Comparison of ENCODE assay signal across 11 cellular contexts in the genomic region with DNA sequence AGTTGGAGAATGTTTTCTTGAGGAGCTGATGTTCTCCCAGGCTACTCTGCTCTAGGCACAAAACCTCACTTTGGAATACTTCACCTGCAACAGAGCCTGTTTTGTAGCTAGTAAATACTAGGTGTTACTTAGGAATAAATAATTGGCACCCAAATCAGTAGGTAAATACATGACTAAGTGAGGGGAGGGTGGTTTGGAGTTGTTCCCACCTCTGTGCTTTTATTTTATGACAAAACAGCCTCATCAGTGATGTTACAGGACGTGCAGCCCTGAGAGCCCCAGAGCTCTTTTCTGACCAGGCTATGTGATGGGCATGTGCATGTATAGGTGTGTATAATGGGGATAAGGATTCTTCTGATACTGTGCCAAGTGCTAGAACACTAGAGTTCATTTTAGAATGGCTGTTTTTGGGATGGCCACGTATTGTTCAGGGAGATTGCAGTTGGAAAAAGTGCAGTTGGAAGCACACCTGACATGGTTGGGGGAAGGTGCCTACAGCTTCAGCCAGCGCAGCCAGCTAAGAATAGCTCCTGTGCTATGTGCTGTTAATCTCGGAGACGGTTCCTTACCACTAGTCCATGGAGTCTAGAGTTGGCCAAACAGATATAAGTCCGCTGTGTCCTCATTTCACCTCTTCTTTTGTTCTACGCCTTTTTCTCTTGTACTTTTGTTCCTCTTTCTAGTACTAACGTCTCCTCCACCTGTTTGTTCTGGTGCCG.
A peak's percentile ranks its signal among the peaks of the same experiment; 100 is the strongest.
DNase-seq lines count a peak whose midpoint lies in the region; ATAC-seq and TF ChIP-seq lines count a peak whose summit lies in the region.
"Had no signal": no experiment of that assay in that cellular context is flagged by ENCODE, and none has a peak within 500 bp of the region (broad histone marks: within the 10 kb centered on the region; RNA-seq: fewer than 3 reads in every experiment).

No MANE protein-coding gene starts in this region.

- H4K8ac ChIP-seq in mesenchymal stem cell (ENCODE audit: low read length): peak overlapping the region; percentile 20

- H3K18ac ChIP-seq in mesenchymal stem cell (ENCODE audit: low read depth in 1 of 2, low read length in 2 of 2): no peak overlapping the region

- peak overlapping the region; percentile 79 to 92 for H3K27ac ChIP-seq in coronary artery
- H3K27ac ChIP-seq in mesenchymal stem cell (ENCODE audit: low read length, poor library complexity, severe bottlenecking): peak overlapping the region; percentile 9
- peak overlapping the region; percentile 3 for H3K27ac ChIP-seq in upper lobe of right lung

- H3K79me1 ChIP-seq in mesenchymal stem cell (replicated peaks; ENCODE audit: low read length, poor library complexity, severe bottlenecking): peaks cover 6% of the 10 kb centered on the region

- H2BK120ac ChIP-seq in mesenchymal stem cell (ENCODE audit: low read depth, low read length): no peak overlapping the region

- CTCF ChIA-PET in activated CD4-positive, alpha-beta memory T cell treated with anti-CD3 and anti-CD28 coated beads, Interleukin-2, amount 10 ng/mL, durations not matched to agents 7 days and 5 days (lab: Charles Lee): no interaction called here

- H2BK12ac ChIP-seq in mesenchymal stem cell (ENCODE audit: low read length in 2 of 2): peak overlapping the region in 1 of 2 experiments; percentile 43

- H3K4me3 Mint-ChIP-seq in activated CD4-positive, alpha-beta memory T cell treated with anti-CD3 and anti-CD28 coated beads, Interleukin-2, amount 10 ng/mL, durations not matched to agents 7 days and 5 days: no peak overlapping the region
- H3K4me3 Mint-ChIP-seq: central memory CD8-positive, alpha-beta T cell had no signal

- peak; percentile 27 for ATAC-seq in upper lobe of right lung

- H3K9me3 ChIP-seq in mesenchymal stem cell (ENCODE audit: control insufficient read depth, low read length) (no peaks in the 10 kb centered on the region), upper lobe of right lung (no peaks in the 10 kb centered on the region)

- no peak overlapping the region for H3K23ac ChIP-seq in mesenchymal stem cell (ENCODE audit: low read length in 2 of 2)

- no peaks in the 10 kb centered on the region for H3K27me3 ChIP-seq in mesenchymal stem cell (ENCODE audit: control insufficient read depth in 1 of 2, insufficient read depth in 1 of 2, low read length in 2 of 2)
- H3K27me3 ChIP-seq in upper lobe of right lung: no peaks in the 10 kb centered on the region

- POLR2A ChIA-PET in activated CD4-positive, alpha-beta memory T cell treated with anti-CD3 and anti-CD28 coated beads, Interleukin-2, amount 10 ng/mL, durations not matched to agents 7 days and 5 days (lab: Charles Lee): no interaction called here

- H3K4me1 Mint-ChIP-seq in activated CD4-positive, alpha-beta memory T cell treated with anti-CD3 and anti-CD28 coated beads, Interleukin-2, amount 10 ng/mL, durations not matched to agents 7 days and 5 days: peaks cover 7% of the 10 kb centered on the region
- H3K4me1 Mint-ChIP-seq: central memory CD8-positive, alpha-beta T cell had no signal

- H3K9ac ChIP-seq in mesenchymal stem cell (ENCODE audit: low read length): no peak overlapping the region

- intact Hi-C loops in upper lobe of right lung (cut with DNase I): no loop called here

- H2AK5ac ChIP-seq in mesenchymal stem cell (ENCODE audit: low read length, severe bottlenecking): peak overlapping the region; percentile 51

- H3K36me3 ChIP-seq in mesenchymal stem cell (ENCODE audit: control insufficient read depth in 1 of 2, insufficient read depth in 2 of 2, low read depth in 1 of 2, low read length in 2 of 2) (peaks cover 11 to 33% of the 10 kb centered on the region in 2 experiments), upper lobe of right lung (no peaks in the 10 kb centered on the region)

- H3K14ac ChIP-seq in mesenchymal stem cell (ENCODE audit: low read length in 2 of 2): no peak overlapping the region

- no peaks in the 10 kb centered on the region for H3K27me3 Mint-ChIP-seq in activated CD4-positive, alpha-beta memory T cell treated with anti-CD3 and anti-CD28 coated beads, Interleukin-2, amount 10 ng/mL, durations not matched to agents 7 days and 5 days
- H3K27me3 Mint-ChIP-seq: central memory CD8-positive, alpha-beta T cell had no signal

- H3K4me3 ChIP-seq in coronary artery (peak overlapping the region; percentile 32), mesenchymal stem cell (ENCODE audit: insufficient read depth in 1 of 2, low read depth in 1 of 2, low read length in 2 of 2) (no peak overlapping the region), upper lobe of right lung (no peak overlapping the region)

- no peak overlapping the region for H2BK15ac ChIP-seq in mesenchymal stem cell (ENCODE audit: low read depth, poor library complexity, severe bottlenecking)

- no peak overlapping the region for H3K4ac ChIP-seq in mesenchymal stem cell (ENCODE audit: low read depth in 1 of 2, low read length in 2 of 2)

- TF ChIP-seq CTCF in coronary artery (IDR thresholded peaks at IDR 0.05) (no peak), upper lobe of right lung (IDR thresholded peaks at IDR 0.05) (no peak)

- H3K27ac Mint-ChIP-seq in activated CD4-positive, alpha-beta memory T cell treated with anti-CD3 and anti-CD28 coated beads, Interleukin-2, amount 10 ng/mL, durations not matched to agents 7 days and 5 days: no peak overlapping the region

- H2BK5ac ChIP-seq in mesenchymal stem cell (ENCODE audit: low read depth, low read length, poor library complexity, severe bottlenecking): no peak overlapping the region

- H4K91ac ChIP-seq in mesenchymal stem cell (ENCODE audit: low read length): no peak overlapping the region

- 74% methylated on average over 9 of the region's 9 CpGs for WGBS in mesenchymal stem cell

- H3K36me3 Mint-ChIP-seq in activated CD4-positive, alpha-beta memory T cell treated with anti-CD3 and anti-CD28 coated beads, Interleukin-2, amount 10 ng/mL, durations not matched to agents 7 days and 5 days (ENCODE audit: low read depth): peaks cover 3% of the 10 kb centered on the region

- H3K4me1 ChIP-seq in mesenchymal stem cell (ENCODE audit: control insufficient read depth, insufficient read depth, low read depth, low read length) (peaks cover 37% of the 10 kb centered on the region), upper lobe of right lung (peaks cover 54% of the 10 kb centered on the region)

- H3K9me3 Mint-ChIP-seq in activated CD4-positive, alpha-beta memory T cell treated with anti-CD3 and anti-CD28 coated beads, Interleukin-2, amount 10 ng/mL, durations not matched to agents 7 days and 5 days: no peaks in the 10 kb centered on the region
- H3K9me3 Mint-ChIP-seq: central memory CD8-positive, alpha-beta T cell had no signal

- H3K4me2 ChIP-seq in mesenchymal stem cell (ENCODE audit: low read length, poor library complexity, severe bottlenecking): no peak overlapping the region

- no peak overlapping the region for H2AFZ ChIP-seq in mesenchymal stem cell (ENCODE audit: low read depth, low read length)

- peak; percentile 48 for DNase-seq in NCI-H748 (lab: John Stamatoyannopoulos, UW; ENCODE audit: unreplicated experiment)
- no peak for DNase-seq in NCI-H748 treated with DMSO at 0.1 percent for 48 hours (lab: John Stamatoyannopoulos, UW)
- no peak for DNase-seq in coronary artery (ENCODE audit: low spot score)
- DNase-seq in mesenchymal stem cell: no peak
- DNase-seq in upper lobe of right lung: no peak
- DNase-seq in RPMI8226: no peak
- no peak for DNase-seq in activated CD4-positive, alpha-beta memory T cell treated with anti-CD3 and anti-CD28 coated beads, Interleukin-2, amount 10 ng/mL, durations not matched to agents 7 days and 5 days
- DNase-seq in pons (ENCODE audit: low spot score): no peak
- DNase-seq: DND-41, foreskin fibroblast had no signal

Comparison
In these comparisons a context has a peak if more than half of its experiments do, and no peak if none do; other contexts are left out.
1. H3K27ac ChIP-seq: peak in every context shown above with its lines; median percentile 86 in coronary artery; 9 in mesenchymal stem cell; 3 in upper lobe of right lung.